Comparison of ENCODE assay signal across 2 cellular contexts in the genomic region with DNA sequence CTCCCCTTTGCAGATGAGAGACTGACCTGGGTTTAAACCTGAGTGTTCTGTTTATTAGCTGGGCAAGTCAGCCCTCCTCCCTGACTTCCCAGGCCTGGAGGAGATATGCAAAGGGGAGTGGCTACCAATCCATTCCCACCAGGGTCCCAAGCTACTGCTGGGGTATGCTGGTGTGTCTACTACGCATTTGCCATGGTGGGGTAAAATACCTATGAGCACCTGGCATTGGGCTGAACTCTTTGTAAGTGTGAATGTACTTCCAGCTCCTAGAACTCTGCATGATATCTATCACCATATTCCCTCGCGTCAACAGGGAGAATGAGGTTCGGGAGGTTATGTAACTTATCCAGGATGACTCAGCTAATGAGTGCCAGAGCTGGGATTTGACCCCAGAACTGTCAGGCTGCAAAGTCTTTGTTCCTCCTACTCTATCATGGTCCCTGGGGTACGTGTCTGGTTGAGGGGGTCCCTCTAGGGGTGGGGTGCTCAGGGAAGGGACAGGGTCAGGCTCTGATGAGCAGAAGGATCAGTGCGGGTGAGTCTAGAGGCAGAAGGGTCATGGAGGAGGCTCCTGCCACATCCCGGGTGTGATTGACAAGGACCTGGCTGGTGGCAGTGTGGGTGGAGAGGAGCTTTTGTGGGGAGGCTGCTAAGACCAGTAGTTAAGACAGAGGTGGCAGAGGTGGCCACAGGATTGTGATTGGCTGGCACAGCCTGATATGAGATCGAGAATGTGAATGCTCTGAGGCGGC.
TF ChIP-seq lines count a peak whose summit lies in the region.

No MANE protein-coding gene starts in this region.

TF ChIP-seq in A549, 52 proteins besides CTCF, POLR2A, EP300 and RAD21 (continued from another document):
- TF ChIP-seq, protein P1, sequence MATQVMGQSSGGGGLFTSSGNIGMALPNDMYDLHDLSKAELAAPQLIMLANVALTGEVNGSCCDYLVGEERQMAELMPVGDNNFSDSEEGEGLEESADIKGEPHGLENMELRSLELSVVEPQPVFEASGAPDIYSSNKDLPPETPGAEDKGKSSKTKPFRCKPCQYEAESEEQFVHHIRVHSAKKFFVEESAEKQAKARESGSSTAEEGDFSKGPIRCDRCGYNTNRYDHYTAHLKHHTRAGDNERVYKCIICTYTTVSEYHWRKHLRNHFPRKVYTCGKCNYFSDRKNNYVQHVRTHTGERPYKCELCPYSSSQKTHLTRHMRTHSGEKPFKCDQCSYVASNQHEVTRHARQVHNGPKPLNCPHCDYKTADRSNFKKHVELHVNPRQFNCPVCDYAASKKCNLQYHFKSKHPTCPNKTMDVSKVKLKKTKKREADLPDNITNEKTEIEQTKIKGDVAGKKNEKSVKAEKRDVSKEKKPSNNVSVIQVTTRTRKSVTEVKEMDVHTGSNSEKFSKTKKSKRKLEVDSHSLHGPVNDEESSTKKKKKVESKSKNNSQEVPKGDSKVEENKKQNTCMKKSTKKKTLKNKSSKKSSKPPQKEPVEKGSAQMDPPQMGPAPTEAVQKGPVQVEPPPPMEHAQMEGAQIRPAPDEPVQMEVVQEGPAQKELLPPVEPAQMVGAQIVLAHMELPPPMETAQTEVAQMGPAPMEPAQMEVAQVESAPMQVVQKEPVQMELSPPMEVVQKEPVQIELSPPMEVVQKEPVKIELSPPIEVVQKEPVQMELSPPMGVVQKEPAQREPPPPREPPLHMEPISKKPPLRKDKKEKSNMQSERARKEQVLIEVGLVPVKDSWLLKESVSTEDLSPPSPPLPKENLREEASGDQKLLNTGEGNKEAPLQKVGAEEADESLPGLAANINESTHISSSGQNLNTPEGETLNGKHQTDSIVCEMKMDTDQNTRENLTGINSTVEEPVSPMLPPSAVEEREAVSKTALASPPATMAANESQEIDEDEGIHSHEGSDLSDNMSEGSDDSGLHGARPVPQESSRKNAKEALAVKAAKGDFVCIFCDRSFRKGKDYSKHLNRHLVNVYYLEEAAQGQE (IDR thresholded peaks at IDR 0.05) = no peak
- no peak for TF ChIP-seq FOSB (CRISPR knock-in tag; IDR thresholded peaks at IDR 0.05)
- no peak for TF ChIP-seq HEYL (CRISPR knock-in tag; IDR thresholded peaks at IDR 0.05)
- TF ChIP-seq, protein P2, sequence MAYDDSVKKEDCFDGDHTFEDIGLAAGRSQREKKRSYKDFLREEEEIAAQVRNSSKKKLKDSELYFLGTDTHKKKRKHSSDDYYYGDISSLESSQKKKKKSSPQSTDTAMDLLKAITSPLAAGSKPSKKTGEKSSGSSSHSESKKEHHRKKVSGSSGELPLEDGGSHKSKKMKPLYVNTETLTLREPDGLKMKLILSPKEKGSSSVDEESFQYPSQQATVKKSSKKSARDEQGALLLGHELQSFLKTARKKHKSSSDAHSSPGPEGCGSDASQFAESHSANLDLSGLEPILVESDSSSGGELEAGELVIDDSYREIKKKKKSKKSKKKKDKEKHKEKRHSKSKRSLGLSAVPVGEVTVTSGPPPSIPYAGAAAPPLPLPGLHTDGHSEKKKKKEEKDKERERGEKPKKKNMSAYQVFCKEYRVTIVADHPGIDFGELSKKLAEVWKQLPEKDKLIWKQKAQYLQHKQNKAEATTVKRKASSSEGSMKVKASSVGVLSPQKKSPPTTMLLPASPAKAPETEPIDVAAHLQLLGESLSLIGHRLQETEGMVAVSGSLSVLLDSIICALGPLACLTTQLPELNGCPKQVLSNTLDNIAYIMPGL (CRISPR knock-in tag; IDR thresholded peaks at IDR 0.05; ENCODE audit: borderline replicate concordance) = no peak
- no peak for TF ChIP-seq SREBF2 (IDR thresholded peaks at IDR 0.05)
- TF ChIP-seq RCOR1 (IDR thresholded peaks at IDR 0.05; ENCODE audit: low read depth, low read length) = no peak
- TF ChIP-seq, protein P3, sequence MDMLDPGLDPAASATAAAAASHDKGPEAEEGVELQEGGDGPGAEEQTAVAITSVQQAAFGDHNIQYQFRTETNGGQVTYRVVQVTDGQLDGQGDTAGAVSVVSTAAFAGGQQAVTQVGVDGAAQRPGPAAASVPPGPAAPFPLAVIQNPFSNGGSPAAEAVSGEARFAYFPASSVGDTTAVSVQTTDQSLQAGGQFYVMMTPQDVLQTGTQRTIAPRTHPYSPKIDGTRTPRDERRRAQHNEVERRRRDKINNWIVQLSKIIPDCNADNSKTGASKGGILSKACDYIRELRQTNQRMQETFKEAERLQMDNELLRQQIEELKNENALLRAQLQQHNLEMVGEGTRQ (IDR thresholded peaks at IDR 0.05) = no peak
- TF ChIP-seq MAFK (IDR thresholded peaks at IDR 0.05; ENCODE audit: partially characterized antibody) = peak; percentile 66
- TF ChIP-seq POLR2AphosphoS2 (conservative IDR thresholded peaks at IDR 0.05; ENCODE audit: low read length) = no peak
- no peak for TF ChIP-seq JUN (IDR thresholded peaks at IDR 0.05)
- TF ChIP-seq NFE2L2 (conservative IDR thresholded peaks at IDR 0.05; ENCODE audit: low read length) = no peak
- TF ChIP-seq HDAC2 (IDR thresholded peaks at IDR 0.05) = no peak
- TF ChIP-seq HOXB5 (CRISPR knock-in tag; IDR thresholded peaks at IDR 0.05) = no peak
- no peak for TF ChIP-seq CHD4 (IDR thresholded peaks at IDR 0.05; ENCODE audit: borderline replicate concordance)
- TF ChIP-seq EHF (CRISPR knock-in tag; IDR thresholded peaks at IDR 0.05) = no peak
- TF ChIP-seq CEBPB (IDR thresholded peaks at IDR 0.05) = peak in 1 of 2 experiments; percentile 24; a peak in 1 of 4 replicates
- TF ChIP-seq, protein P4, sequence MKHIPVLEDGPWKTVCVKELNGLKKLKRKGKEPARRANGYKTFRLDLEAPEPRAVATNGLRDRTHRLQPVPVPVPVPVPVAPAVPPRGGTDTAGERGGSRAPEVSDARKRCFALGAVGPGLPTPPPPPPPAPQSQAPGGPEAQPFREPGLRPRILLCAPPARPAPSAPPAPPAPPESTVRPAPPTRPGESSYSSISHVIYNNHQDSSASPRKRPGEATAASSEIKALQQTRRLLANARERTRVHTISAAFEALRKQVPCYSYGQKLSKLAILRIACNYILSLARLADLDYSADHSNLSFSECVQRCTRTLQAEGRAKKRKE (CRISPR knock-in tag; IDR thresholded peaks at IDR 0.05; ENCODE audit: low read depth) = no peak
- no peak for TF ChIP-seq RNF2 (IDR thresholded peaks at IDR 0.05; ENCODE audit: borderline replicate concordance, low read depth)
- no peak for TF ChIP-seq RARB (CRISPR knock-in tag; IDR thresholded peaks at IDR 0.05)

TF ChIP-seq in liver, 16 proteins besides CTCF, POLR2A, EP300 and RAD21 (continued from another document):
- TF ChIP-seq JUND (IDR thresholded peaks at IDR 0.05) (peak in 1 of 2 donors; percentile 66), NR2F2 (IDR thresholded peaks at IDR 0.05) (no peak), RXRA (IDR thresholded peaks at IDR 0.05) (peak in 1 of 2 donors; percentile 11)
